8 cellular contexts compared by ENCODE assay signal in genomic region chr9:121686930-121687541, GRCh38. TPM values are rescaled to one million over a fixed set of nuclear protein-coding genes. Genes with fewer than 3 reads are reported as not detected.
DNase-seq lines count a peak whose midpoint lies in the region; ATAC-seq and TF ChIP-seq lines count a peak whose summit lies in the region.

No MANE protein-coding gene starts in this region.

- intact Hi-C loops in PC-9 (cut with micrococcal nuclease; ENCODE audit: unreplicated experiment) (loop anchor here (1.0 kb wide), 4 partner anchors 33 to 305 kb away; no protein-coding TSS in a partner anchor), Right ventricle myocardium superior (cut with DNase I) (no loop called here), posterior cingulate gyrus (cut with DNase I) (loop anchor here (1.0 to 5.0 kb wide), 2 partner anchors 135 to 304 kb away; no protein-coding TSS in a partner anchor)

- H3K36me3 Mint-ChIP-seq in activated naive CD4-positive, alpha-beta T cell treated with anti-CD3 and anti-CD28 coated beads, Interleukin-2, amount 50 U/mL, for 72 hours = no peaks in the 10 kb centered on the region

- ATAC-seq in HG03571 (IDR thresholded peaks at IDR 0.05; ENCODE audit: unreplicated experiment) (peak; percentile 59), Right ventricle myocardium superior (ENCODE audit: poor library complexity) (peak; percentile 81), HG02588 (IDR thresholded peaks at IDR 0.05; ENCODE audit: unreplicated experiment) (no peak)
- ATAC-seq in activated naive CD4-positive, alpha-beta T cell treated with anti-CD3 and anti-CD28 coated beads, Interleukin-2, amount 50 U/mL, for 72 hours = peak; percentile 83 to 85

- POLR2A ChIA-PET in PC-9 (lab: Charles Lee; ENCODE audit: unreplicated experiment) = interaction anchor here (0.8 kb wide), 1 partner anchor 296 kb away, joined by 4 read pairs; no protein-coding TSS in a partner anchor

- H2AFZ ChIP-seq in PC-9 = no peak overlapping the region

- no peaks in the 10 kb centered on the region for H4K20me1 ChIP-seq in PC-9 (ENCODE audit: insufficient read depth)

- H3K9me3 Mint-ChIP-seq in activated naive CD4-positive, alpha-beta T cell treated with anti-CD3 and anti-CD28 coated beads, Interleukin-2, amount 50 U/mL, for 72 hours = no peaks in the 10 kb centered on the region

- no peak overlapping the region for H3K4me3 ChIP-seq in PC-9

- no peaks in the 10 kb centered on the region for H3K36me3 ChIP-seq in PC-9 (ENCODE audit: low read depth)

- DNase-seq in ACHN = peak; percentile 61
- DNase-seq in PC-9 = peak; percentile 78 to 87
- peak in 1 of 2 donors; percentile 82 for DNase-seq in activated naive CD4-positive, alpha-beta T cell treated with anti-CD3 and anti-CD28 coated beads, Interleukin-2, amount 50 U/mL, for 72 hours (ENCODE audit: low spot score in 2 of 2)
- peak; percentile 84 for DNase-seq in Right ventricle myocardium superior
- peak; percentile 61 to 96 (median 83) for DNase-seq in posterior cingulate gyrus

- peak overlapping the region in 1 of 2 donors; percentile 11 for H3K27ac Mint-ChIP-seq in activated naive CD4-positive, alpha-beta T cell treated with anti-CD3 and anti-CD28 coated beads, Interleukin-2, amount 50 U/mL, for 72 hours

- CTCF ChIA-PET in PC-9 (lab: Charles Lee) = interaction anchor here (0.5 to 1.4 kb wide), 16 partner anchors 11 to 412 kb away, joined by 3 to 16 read pairs (median 4); no protein-coding TSS in a partner anchor

- no peaks in the 10 kb centered on the region for H3K27me3 ChIP-seq in PC-9 (ENCODE audit: insufficient read depth, low read depth)

- H3F3A ChIP-seq in PC-9 (ENCODE audit: insufficient read depth, low read depth) = peaks cover 7% of the 10 kb centered on the region; the same call in 1 of the 2 replicates

- no peaks in the 10 kb centered on the region for H3K9me2 ChIP-seq in PC-9 (ENCODE audit: insufficient read depth)

- peaks cover 9% of the 10 kb centered on the region for H3K4me1 ChIP-seq in PC-9 (replicated peaks; ENCODE audit: insufficient read depth)

- no peaks in the 10 kb centered on the region for H3K9me3 ChIP-seq in PC-9 (ENCODE audit: insufficient read depth, low read depth)

- TF ChIP-seq CTCF in GM12872 (IDR thresholded peaks at IDR 0.05; ENCODE audit: insufficient read depth, low read depth, low read length) (peak; percentile 95), PC-9 (conservative IDR thresholded peaks at IDR 0.05) (peak; percentile 93)

- in situ Hi-C loops in ACHN (cut with HindIII; ENCODE audit: low pct_ligation_motif_present, low pct_unique_long_range_greater_than_20kb, low sequenced_read_pairs) = no loop called here

- no TSS peak for BruUV-seq in PC-9 (replicated peaks; lab: Mats Ljungman, UMichigan)

- H3K27ac ChIP-seq in PC-9 = no peak overlapping the region

- peak overlapping the region; percentile 65 for H3K4me2 ChIP-seq in PC-9

- no peaks in the 10 kb centered on the region for H3K79me2 ChIP-seq in PC-9 (ENCODE audit: low read depth)

RNA-seq across cellular contexts. Expression of gene DAB2IP, which starts 35.6 kb away (rescaled TPM):
- total RNA-seq in PC-9 (2021) = 46.7 and 59.9 TPM in 2 replicates
- under 1 TPM; 0.06 to 0.18 TPM for total RNA-seq in activated naive CD4-positive, alpha-beta T cell treated with anti-CD3 and anti-CD28 coated beads, Interleukin-2, amount 50 U/mL, for 72 hours
- 44.7 TPM for total RNA-seq in Right ventricle myocardium superior

Comparison
In these comparisons a context has a peak if more than half of its experiments do, and no peak if none do; other contexts are left out.
1. RNA of gene DAB2IP, which starts 35.6 kb away (total RNA-seq): 46.7 to 59.9 TPM in PC-9 and 44.7 TPM in Right ventricle myocardium superior (single experiment); 0.06 to 0.18 TPM in activated naive CD4-positive, alpha-beta T cell treated with anti-CD3 and anti-CD28 coated beads, Interleukin-2, amount 50 U/mL, for 72 hours; every median in the first group is over 10 times any median in the second.